8 cellular contexts compared by ENCODE assay signal in genomic region chr4:152534541-152535231, GRCh38. TPM values are rescaled to one million over a fixed set of nuclear protein-coding genes. Genes with fewer than 3 reads are reported as not detected.
DNase-seq lines count a peak whose midpoint lies in the region; ATAC-seq, FAIRE-seq and TF ChIP-seq lines count a peak whose summit lies in the region.

No MANE protein-coding gene starts in this region.

- peak overlapping the region; percentile 99 for H3K4me3 Mint-ChIP-seq in T-helper 2 cell treated with Interferon-gamma antibody and Interleukin-4, amounts not matched to agents 5 μg/mL and 100 μg/mL, for 36 hours
- H3K4me3 Mint-ChIP-seq in MCF 10A (ENCODE audit: unreplicated experiment): peak overlapping the region; percentile 92

- intact Hi-C loops in MCF 10A (cut with micrococcal nuclease): loop anchor here (5.0 kb wide), 1 partner anchor 72 kb away; no protein-coding TSS in a partner anchor
- intact Hi-C loops in kidney (cut with DNase I): no loop called here

- TSS peak; percentile 47 for BruUV-seq in MCF 10A (replicated peaks; lab: Mats Ljungman, UMichigan)

- H3K9ac ChIP-seq in kidney (ENCODE audit: low read length in 2 of 2): peak overlapping the region; percentile 43 to 51

- H3K27me3 Mint-ChIP-seq in T-helper 2 cell treated with Interferon-gamma antibody and Interleukin-4, amounts not matched to agents 5 μg/mL and 100 μg/mL, for 36 hours (ENCODE audit: low read depth): no peaks in the 10 kb centered on the region
- H3K27me3 Mint-ChIP-seq in MCF 10A (ENCODE audit: insufficient read depth, unreplicated experiment): no peaks in the 10 kb centered on the region

- peaks cover 47% of the 10 kb centered on the region for H3K36me3 Mint-ChIP-seq in T-helper 2 cell treated with Interferon-gamma antibody and Interleukin-4, amounts not matched to agents 5 μg/mL and 100 μg/mL, for 36 hours (ENCODE audit: low read depth)
- H3K36me3 Mint-ChIP-seq in MCF 10A (ENCODE audit: insufficient read depth, unreplicated experiment): no peaks in the 10 kb centered on the region

- peaks cover 3 to 13% of the 10 kb centered on the region in 2 donors for H3K4me1 ChIP-seq in kidney (ENCODE audit: control insufficient read depth in 1 of 2, insufficient read depth in 1 of 2, low read depth in 1 of 2, low read length in 2 of 2)

- H3K9me3 ChIP-seq in kidney (ENCODE audit: control insufficient read depth in 1 of 2, low read length in 2 of 2): peaks cover 0 to 3% of the 10 kb centered on the region in 2 donors

- H3K27ac Mint-ChIP-seq in T-helper 2 cell treated with Interferon-gamma antibody and Interleukin-4, amounts not matched to agents 5 μg/mL and 100 μg/mL, for 36 hours: peak overlapping the region; percentile 92
- peak overlapping the region; percentile 64 for H3K27ac Mint-ChIP-seq in MCF 10A (ENCODE audit: low read depth, unreplicated experiment)

- no peaks in the 10 kb centered on the region for H3K36me3 ChIP-seq in kidney (ENCODE audit: control insufficient read depth in 1 of 2, insufficient read depth in 2 of 2, low read length in 2 of 2)

- no peak for ATAC-seq in HG02870 (IDR thresholded peaks at IDR 0.05; ENCODE audit: unreplicated experiment)
- no peak for ATAC-seq in GM21717 (IDR thresholded peaks at IDR 0.05; ENCODE audit: unreplicated experiment)

- DNase-seq in AG20443 (ENCODE audit: low spot score): peak; percentile 55
- DNase-seq in HFF-Myc (ENCODE audit: extremely low read depth, low read depth): no peak
- peak; percentile 30 for DNase-seq in T-helper 2 cell treated with Interferon-gamma antibody and Interleukin-4, amounts not matched to agents 5 μg/mL and 100 μg/mL, for 36 hours (ENCODE audit: low spot score)
- DNase-seq in MCF 10A (ENCODE audit: unreplicated experiment): peak; percentile 25
- DNase-seq in kidney: peak; percentile 88
- peak; percentile 34 to 44 for DNase-seq in stimulated activated CD4-positive, alpha-beta T cell treated with anti-CD3 and anti-CD28 coated beads, Interleukin-1b, Interleukin-23, amount 100 ng/mL, for 4 hours (ENCODE audit: low read depth in 2 of 2)

- no peaks in the 10 kb centered on the region for H3K9me3 Mint-ChIP-seq in T-helper 2 cell treated with Interferon-gamma antibody and Interleukin-4, amounts not matched to agents 5 μg/mL and 100 μg/mL, for 36 hours
- no peaks in the 10 kb centered on the region for H3K9me3 Mint-ChIP-seq in MCF 10A (ENCODE audit: unreplicated experiment)

- CTCF ChIA-PET in MCF 10A (lab: Yijun Ruan, JAX): interaction anchor here (0.6 to 3.1 kb wide), 4 partner anchors 29 to 200 kb away, joined by 3 to 22 read pairs (median 4); no protein-coding TSS in a partner anchor

- POLR2A ChIA-PET in MCF 10A (lab: Yijun Ruan, JAX): interaction anchor here (0.7 to 7.5 kb wide), 15 partner anchors 11 to 792 kb away, joined by 3 to 71 read pairs (median 4); partner anchors contain the start of gene TMEM154

- H3K4me3 ChIP-seq in HFF-Myc (replicated peaks; ENCODE audit: low read depth, low read length) (peak overlapping the region; percentile 93), kidney (ENCODE audit: low read length in 2 of 2) (peak overlapping the region; percentile 77 to 100)

- H3K4me1 Mint-ChIP-seq in T-helper 2 cell treated with Interferon-gamma antibody and Interleukin-4, amounts not matched to agents 5 μg/mL and 100 μg/mL, for 36 hours (ENCODE audit: low read depth): peaks cover 53% of the 10 kb centered on the region
- H3K4me1 Mint-ChIP-seq in MCF 10A (ENCODE audit: insufficient read depth, unreplicated experiment): peaks cover 58% of the 10 kb centered on the region

- peak overlapping the region in 1 of 2 donors; percentile 93 for H3K27ac ChIP-seq in kidney (ENCODE audit: low read depth in 2 of 2, low read length in 2 of 2)

- TF ChIP-seq CTCF in HFF-Myc (IDR thresholded peaks at IDR 0.05; ENCODE audit: low read depth, low read length, missing control alignments): no peak
- TF ChIP-seq CTCF in MCF 10A (IDR thresholded peaks at IDR 0.05; ENCODE audit: unreplicated experiment): no peak
- no peak for TF ChIP-seq CTCF in kidney (IDR thresholded peaks at IDR 0.05; ENCODE audit: borderline replicate concordance, extremely low read depth, insufficient read depth)

- no peak for FAIRE-seq in kidney (lab: Jason Lieb, UNC)

RNA-seq across cellular contexts. Expression of gene FBXW7, which starts 1.2 kb away (rescaled TPM):
- total RNA-seq in MCF 10A (2022) (35.8 and 40.2 TPM in 2 replicates), kidney (64.0 TPM)
- polyA plus RNA-seq in kidney (ENCODE audit: insufficient read depth, low read depth, low replicate concordance): 5.5 TPM
